Comparison of ENCODE assay signal across 8 cellular contexts in the genomic region with DNA sequence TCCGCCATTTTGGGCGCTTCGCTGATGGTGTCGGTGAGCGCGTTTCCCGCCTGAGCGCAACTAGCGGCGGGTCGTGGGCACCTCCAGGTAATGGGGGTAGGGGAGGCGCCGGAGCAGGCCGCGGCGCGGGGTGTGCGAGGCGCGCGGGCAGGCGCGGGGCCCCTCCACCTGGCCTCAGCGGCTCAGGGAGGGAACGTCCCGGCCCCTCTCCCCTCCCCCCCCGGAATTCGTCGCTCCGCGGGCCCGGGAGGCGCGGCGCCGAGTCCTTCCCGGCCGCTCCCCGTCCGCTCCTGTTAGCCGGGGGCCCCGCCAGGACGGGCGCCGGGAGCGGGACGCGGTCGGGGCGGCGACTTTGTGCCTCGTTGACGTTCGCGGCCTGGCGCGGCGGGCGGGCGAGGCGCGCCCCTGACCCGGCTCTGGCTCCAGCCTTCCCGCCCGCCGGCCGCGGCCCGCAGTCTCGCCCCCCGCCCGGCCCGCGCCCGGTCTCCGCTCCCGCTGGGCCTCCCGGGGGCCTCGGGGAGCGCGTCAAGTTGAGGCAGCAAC. TPM values are rescaled to one million over a fixed set of nuclear protein-coding genes. Genes with fewer than 3 reads are reported as not detected.
DNase-seq lines count a peak whose midpoint lies in the region; ATAC-seq and TF ChIP-seq lines count a peak whose summit lies in the region.

A gene with protein sequence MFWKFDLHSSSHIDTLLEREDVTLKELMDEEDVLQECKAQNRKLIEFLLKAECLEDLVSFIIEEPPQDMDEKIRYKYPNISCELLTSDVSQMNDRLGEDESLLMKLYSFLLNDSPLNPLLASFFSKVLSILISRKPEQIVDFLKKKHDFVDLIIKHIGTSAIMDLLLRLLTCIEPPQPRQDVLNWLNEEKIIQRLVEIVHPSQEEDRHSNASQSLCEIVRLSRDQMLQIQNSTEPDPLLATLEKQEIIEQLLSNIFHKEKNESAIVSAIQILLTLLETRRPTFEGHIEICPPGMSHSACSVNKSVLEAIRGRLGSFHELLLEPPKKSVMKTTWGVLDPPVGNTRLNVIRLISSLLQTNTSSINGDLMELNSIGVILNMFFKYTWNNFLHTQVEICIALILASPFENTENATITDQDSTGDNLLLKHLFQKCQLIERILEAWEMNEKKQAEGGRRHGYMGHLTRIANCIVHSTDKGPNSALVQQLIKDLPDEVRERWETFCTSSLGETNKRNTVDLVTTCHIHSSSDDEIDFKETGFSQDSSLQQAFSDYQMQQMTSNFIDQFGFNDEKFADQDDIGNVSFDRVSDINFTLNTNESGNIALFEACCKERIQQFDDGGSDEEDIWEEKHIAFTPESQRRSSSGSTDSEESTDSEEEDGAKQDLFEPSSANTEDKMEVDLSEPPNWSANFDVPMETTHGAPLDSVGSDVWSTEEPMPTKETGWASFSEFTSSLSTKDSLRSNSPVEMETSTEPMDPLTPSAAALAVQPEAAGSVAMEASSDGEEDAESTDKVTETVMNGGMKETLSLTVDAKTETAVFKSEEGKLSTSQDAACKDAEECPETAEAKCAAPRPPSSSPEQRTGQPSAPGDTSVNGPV (plus strand): TSS at position 12 of the 543 bp plus-strand sequence. CDS start 76,913 bp downstream, outside the sequence.

- CTCF ChIA-PET in activated CD4-positive, alpha-beta memory T cell treated with anti-CD3 and anti-CD28 coated beads, Interleukin-2, amount 10 ng/mL, durations not matched to agents 7 days and 5 days (lab: Charles Lee), result interaction anchor here (0.8 to 1.4 kb wide), 4 partner anchors 12 to 189 kb away, joined by 3 to 9 read pairs (median 4); partner anchors contain the start of gene C11orf24

- H3K27me3 ChIP-seq in cardiac muscle cell, result no peaks in the 10 kb centered on the region
- H3K27me3 ChIP-seq in prostate gland (replicated peaks; ENCODE audit: insufficient read depth), result no peaks in the 10 kb centered on the region

- H3K4me3 ChIP-seq in cardiac muscle cell, result peak within 1 kb of the TSS; percentile 48
- H3K4me3 ChIP-seq in prostate gland, result peak within 1 kb of the TSS; percentile 96 to 97

- peak; percentile 12 for DNase-seq in activated T-cell treated with anti-CD3 and anti-CD28 coated beads for 48 hours (ENCODE audit: low read depth)
- no peak for DNase-seq in activated T-cell treated with anti-CD3 and anti-CD28 coated beads for 4 hours
- no peak for DNase-seq in activated CD4-positive, alpha-beta memory T cell treated with anti-CD3 and anti-CD28 coated beads, Interleukin-2, amount 10 ng/mL, durations not matched to agents 7 days and 5 days
- no peak for DNase-seq in cardiac muscle cell (ENCODE audit: low read depth in 1 of 2, low spot score in 1 of 2)
- DNase-seq in prostate gland (ENCODE audit: low spot score), result no peak
- no peak for DNase-seq in DMS79 treated with DMSO at 0.1 percent for 48 hours (lab: John Stamatoyannopoulos, UW)
- no peak for DNase-seq in NCI-H526 treated with DMSO at 0.1 percent for 48 hours (lab: John Stamatoyannopoulos, UW)

- TF ChIP-seq CTCF in cardiac muscle cell (IDR thresholded peaks at IDR 0.05; ENCODE audit: low read depth, low read length) (no peak), prostate gland (IDR thresholded peaks at IDR 0.05) (peak in 1 of 4 experiments; percentile 16)

- H3K9me3 ChIP-seq in cardiac muscle cell (ENCODE audit: low read depth) (no peaks in the 10 kb centered on the region), prostate gland (no peaks in the 10 kb centered on the region)

- peak within 1 kb of the TSS; percentile 88 for H3K27ac Mint-ChIP-seq in activated CD4-positive, alpha-beta memory T cell treated with anti-CD3 and anti-CD28 coated beads, Interleukin-2, amount 10 ng/mL, durations not matched to agents 7 days and 5 days

- peaks cover 34% of the 10 kb centered on the region for H3K4me1 Mint-ChIP-seq in activated CD4-positive, alpha-beta memory T cell treated with anti-CD3 and anti-CD28 coated beads, Interleukin-2, amount 10 ng/mL, durations not matched to agents 7 days and 5 days

- H3K36me3 ChIP-seq in cardiac muscle cell (no peaks in the 10 kb centered on the region), prostate gland (no peaks in the 10 kb centered on the region)

- TF ChIP-seq POLR2A in prostate gland (IDR thresholded peaks at IDR 0.05), result peak; percentile 76

- POLR2A ChIA-PET in activated CD4-positive, alpha-beta memory T cell treated with anti-CD3 and anti-CD28 coated beads, Interleukin-2, amount 10 ng/mL, durations not matched to agents 7 days and 5 days (lab: Charles Lee), result interaction anchor here (1.0 to 1.6 kb wide), 5 partner anchors 11 to 339 kb away, joined by 3 to 8 read pairs (median 3); partner anchors contain the start of gene C11orf24

- WGBS in prostate gland, result 1% methylated on average over 33 of the region's 81 CpGs

- peak within 1 kb of the TSS; percentile 85 for H3K4me3 Mint-ChIP-seq in activated CD4-positive, alpha-beta memory T cell treated with anti-CD3 and anti-CD28 coated beads, Interleukin-2, amount 10 ng/mL, durations not matched to agents 7 days and 5 days

- peaks cover 4% of the 10 kb centered on the region for H3K27me3 Mint-ChIP-seq in activated CD4-positive, alpha-beta memory T cell treated with anti-CD3 and anti-CD28 coated beads, Interleukin-2, amount 10 ng/mL, durations not matched to agents 7 days and 5 days

- peak; percentile 15 for ATAC-seq in HG03097 (IDR thresholded peaks at IDR 0.05; ENCODE audit: low FRiP score, unreplicated experiment)

- H3K36me3 Mint-ChIP-seq in activated CD4-positive, alpha-beta memory T cell treated with anti-CD3 and anti-CD28 coated beads, Interleukin-2, amount 10 ng/mL, durations not matched to agents 7 days and 5 days (ENCODE audit: low read depth), result peaks cover 26% of the 10 kb centered on the region

- H3K27ac ChIP-seq in cardiac muscle cell (peak within 1 kb of the TSS; percentile 97), prostate gland (peak within 1 kb of the TSS; percentile 98 to 99)

- no peaks in the 10 kb centered on the region for H3K9me3 Mint-ChIP-seq in activated CD4-positive, alpha-beta memory T cell treated with anti-CD3 and anti-CD28 coated beads, Interleukin-2, amount 10 ng/mL, durations not matched to agents 7 days and 5 days

- H3K4me1 ChIP-seq in cardiac muscle cell (ENCODE audit: low read depth), result peaks cover 24% of the 10 kb centered on the region
- H3K4me1 ChIP-seq in prostate gland (replicated peaks), result no peaks in the 10 kb centered on the region

- intact Hi-C loops in prostate gland (cut with DNase I), result no loop called here

RNA-seq across cellular contexts. Expression of the gene that starts here (rescaled TPM):
- total RNA-seq in activated CD4-positive, alpha-beta memory T cell treated with anti-CD3 and anti-CD28 coated beads, Interleukin-2, amount 10 ng/mL, durations not matched to agents 7 days and 5 days, result 100 to 1,000 TPM; 105 to 115 TPM
- 83.2 and 118 TPM in 2 replicates for total RNA-seq in cardiac muscle cell
- polyA plus RNA-seq in cardiac muscle cell, result 41.9 and 57.7 TPM in 2 replicates
- total RNA-seq in prostate gland, result 100 to 1,000 TPM; 118 to 146 TPM
